ENCODE assay signal across 23 cellular contexts in the genomic region with DNA sequence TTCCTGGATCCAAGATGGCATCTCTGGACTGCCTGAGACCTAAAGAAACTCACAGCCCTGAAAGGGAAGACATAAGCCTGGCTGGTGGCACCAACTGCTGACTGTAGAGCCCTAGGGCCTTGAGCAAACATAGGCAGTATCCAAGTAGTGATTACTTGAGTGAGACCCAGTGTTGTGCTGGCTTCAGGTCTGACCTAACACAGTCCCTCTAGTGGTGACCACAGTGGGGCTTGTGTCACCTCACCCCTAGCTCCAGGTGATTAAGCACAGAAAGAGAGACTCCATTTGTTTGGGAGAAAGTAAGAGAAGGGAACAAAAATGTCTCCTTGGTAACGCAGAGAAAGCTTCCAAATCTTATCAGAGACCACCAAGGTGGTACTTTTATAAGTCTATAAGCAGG.
DNase-seq lines count a peak whose midpoint lies in the region; ATAC-seq, FAIRE-seq and TF ChIP-seq lines count a peak whose summit lies in the region.
"Had no signal": no experiment of that assay in that cellular context is flagged by ENCODE, and none has a peak within 500 bp of the region (broad histone marks: within the 10 kb centered on the region; RNA-seq: fewer than 3 reads in every experiment).

No MANE protein-coding gene starts in this region.

- H4K20me1 ChIP-seq in PC-9 (ENCODE audit: insufficient read depth), result no peaks in the 10 kb centered on the region
- H4K20me1 ChIP-seq: BLaER1 treated with 17β-estradiol and CSF1 and Interleukin-3, amounts not matched to agents 10 nM and 100 nM had no signal

- H3F3A ChIP-seq in PC-9 (ENCODE audit: insufficient read depth, low read depth), result no peaks in the 10 kb centered on the region

- peaks cover 5% of the 10 kb centered on the region; the same call in 1 of the 2 replicates for H3K9me3 ChIP-seq in PC-9 (ENCODE audit: insufficient read depth, low read depth)
- H3K9me3 ChIP-seq: A549, BE2C had no signal

- H3K79me2 ChIP-seq in PC-9 (ENCODE audit: low read depth) (no peaks in the 10 kb centered on the region), mesendoderm (ENCODE audit: control insufficient read depth, insufficient read depth, low read length) (no peaks in the 10 kb centered on the region)

- 0 out of 2 replicates have a peak overlapping the region, but pooled peaks have one; percentile 28 for H2AFZ ChIP-seq in PC-9

- peak; percentile 23 for FAIRE-seq in bronchial epithelial cell (lab: Jason Lieb, UNC)
- FAIRE-seq: A549, D721Med, G401.6, GM12892, H54 had no signal

- intact Hi-C loops in PC-9 (cut with micrococcal nuclease; ENCODE audit: unreplicated experiment), result no loop called here

- no peak overlapping the region for H2BK120ac ChIP-seq in mesendoderm (ENCODE audit: low read depth, low read length)

- H2AK5ac ChIP-seq in mesendoderm (ENCODE audit: low read length), result no peak overlapping the region

- no peak overlapping the region for H3K27ac ChIP-seq in PC-9
- H3K27ac ChIP-seq in mesendoderm (ENCODE audit: low read depth, low read length), result no peak overlapping the region
- H3K27ac ChIP-seq: A549; BLaER1 treated with 17β-estradiol and CSF1 and Interleukin-3, amounts not matched to agents 10 nM and 100 nM had no signal

- BruUV-seq in PC-9 (replicated peaks; lab: Mats Ljungman, UMichigan), result no TSS peak

- no peak overlapping the region for H2BK5ac ChIP-seq in mesendoderm (ENCODE audit: low read length)

- ATAC-seq in HG03045 (IDR thresholded peaks at IDR 0.05; ENCODE audit: unreplicated experiment) (no peak), GM18867 (IDR thresholded peaks at IDR 0.05; ENCODE audit: unreplicated experiment) (no peak)
- ATAC-seq: A549 had no signal

- H3K79me1 ChIP-seq in mesendoderm (ENCODE audit: low read length), result no peaks in the 10 kb centered on the region

- H3K27me3 ChIP-seq in PC-9 (ENCODE audit: insufficient read depth, low read depth), result no peaks in the 10 kb centered on the region
- no peaks in the 10 kb centered on the region for H3K27me3 ChIP-seq in bronchial epithelial cell (ENCODE audit: control insufficient read depth, insufficient read depth, low read length)
- no peaks in the 10 kb centered on the region for H3K27me3 ChIP-seq in mesendoderm (ENCODE audit: insufficient read depth, low read length, poor library complexity)
- H3K27me3 ChIP-seq: BE2C had no signal

- H4K8ac ChIP-seq in mesendoderm (ENCODE audit: low read depth, low read length), result no peak overlapping the region

- H3K56ac ChIP-seq in mesendoderm (ENCODE audit: low read length), result no peak overlapping the region

- TF ChIP-seq CTCF in PC-9 (conservative IDR thresholded peaks at IDR 0.05), result no peak
- TF ChIP-seq CTCF in bronchial epithelial cell (IDR thresholded peaks at IDR 0.05; ENCODE audit: insufficient read depth, low read length, severe bottlenecking), result no peak

- H3K4me1 ChIP-seq in PC-9 (replicated peaks; ENCODE audit: insufficient read depth) (no peaks in the 10 kb centered on the region), mesendoderm (ENCODE audit: control insufficient read depth, low read depth, low read length) (no peaks in the 10 kb centered on the region)
- H3K4me1 ChIP-seq: A549; BE2C; BLaER1 treated with 17β-estradiol and CSF1 and Interleukin-3, amounts not matched to agents 10 nM and 100 nM had no signal

- no peak overlapping the region for H4K5ac ChIP-seq in mesendoderm (ENCODE audit: low read length)

- CTCF ChIA-PET in PC-9 (lab: Charles Lee), result no interaction called here

- no peak overlapping the region for H3K4me2 ChIP-seq in PC-9
- no peak overlapping the region for H3K4me2 ChIP-seq in mesendoderm (ENCODE audit: low read length)
- H3K4me2 ChIP-seq: A549; BLaER1 treated with 17β-estradiol and CSF1 and Interleukin-3, amounts not matched to agents 10 nM and 100 nM had no signal

- H3K18ac ChIP-seq in mesendoderm (ENCODE audit: low read length), result no peak overlapping the region

- H3K4me3 ChIP-seq in PC-9 (no peak overlapping the region), bronchial epithelial cell (ENCODE audit: low read depth, low read length) (no peak overlapping the region), mesendoderm (ENCODE audit: low read length) (no peak overlapping the region)
- H3K4me3 ChIP-seq: A549; BLaER1 treated with 17β-estradiol and CSF1 and Interleukin-3, amounts not matched to agents 10 nM and 100 nM had no signal

- POLR2A ChIA-PET in PC-9 (lab: Charles Lee; ENCODE audit: unreplicated experiment), result no interaction called here

- no peak overlapping the region for H3K4ac ChIP-seq in mesendoderm (ENCODE audit: low read depth, low read length)

- H3K23ac ChIP-seq in mesendoderm (ENCODE audit: low read length), result no peak overlapping the region

- H2BK15ac ChIP-seq in mesendoderm (replicated peaks; ENCODE audit: low read depth), result no peak overlapping the region

- WGBS in mesendoderm (ENCODE audit: extremely low coverage, insufficient coverage, low lambda C conversion rate), result no CpG with 5 or more reads among the region's 1 CpG

- H3K36me3 ChIP-seq in PC-9 (ENCODE audit: low read depth) (no peaks in the 10 kb centered on the region), bronchial epithelial cell (ENCODE audit: control insufficient read depth, insufficient read depth, low read length) (no peaks in the 10 kb centered on the region), mesendoderm (ENCODE audit: control insufficient read depth, insufficient read depth, low read length) (no peaks in the 10 kb centered on the region)
- H3K36me3 ChIP-seq: BE2C; BLaER1 treated with 17β-estradiol and CSF1 and Interleukin-3, amounts not matched to agents 10 nM and 100 nM had no signal

- DNase-seq in ELF-1 (ENCODE audit: low read depth, low spot score), result peak; percentile 21
- DNase-seq in PC-9, result no peak
- DNase-seq in bronchial epithelial cell (ENCODE audit: low read depth), result no peak
- peak; percentile 42 for DNase-seq in mesendoderm
- no peak for DNase-seq in DMS79 treated with DMSO at 0.1 percent for 48 hours (lab: John Stamatoyannopoulos, UW)
- DNase-seq: 8988T; ACHN; AML-193; BE2C; CD4-positive, alpha-beta T cell; CD8-positive, alpha-beta memory T cell; DMS 273 treated with DMSO at 0.1 percent for 48 hours; DMS79; GOT3; HCEC 1CT had no signal

- H3K9me2 ChIP-seq in PC-9 (ENCODE audit: insufficient read depth), result no peaks in the 10 kb centered on the region

- H3K9ac ChIP-seq in mesendoderm (ENCODE audit: low read length), result no peak overlapping the region
- H3K9ac ChIP-seq: BLaER1 treated with 17β-estradiol and CSF1 and Interleukin-3, amounts not matched to agents 10 nM and 100 nM had no signal

Comparison
In these comparisons a context has a peak if more than half of its experiments do, and no peak if none do; other contexts are left out.
1. DNase-seq: peak in ELF-1 (single experiment) and mesendoderm (single experiment); none in PC-9 (0 of 2), bronchial epithelial cell (single experiment) and DMS79 treated with DMSO at 0.1 percent for 48 hours (single experiment).